Comparison of ENCODE assay signal across 2 cellular contexts in genomic region chr17:18247613-18248001, GRCh38.
TF ChIP-seq lines count a peak whose summit lies in the region.

No MANE protein-coding gene starts in this region.

TF ChIP-seq in H1, 55 proteins besides CTCF, POLR2A, EP300 and RAD21:
- TF ChIP-seq ATF2 (IDR thresholded peaks at IDR 0.05; ENCODE audit: low read length) (no peak), KDM4A (IDR thresholded peaks at IDR 0.05; ENCODE audit: low read depth, low read length, severe bottlenecking) (peak; percentile 10)

TF ChIP-seq in GM12891, 5 proteins besides CTCF, POLR2A, EP300 and RAD21 (continued from another document):
- no peak for TF ChIP-seq PAX5 (IDR thresholded peaks at IDR 0.05; ENCODE audit: insufficient read depth, low read length, severe bottlenecking)
- no peak for TF ChIP-seq POLR2AphosphoS5 (IDR thresholded peaks at IDR 0.05; ENCODE audit: low read depth, low read length)
- TF ChIP-seq TAF1 (IDR thresholded peaks at IDR 0.05; ENCODE audit: low read depth, low read length) = no peak
- TF ChIP-seq POU2F2 (IDR thresholded peaks at IDR 0.05; ENCODE audit: low read depth, low read length) = no peak
